ENCODE assay signal across 12 cellular contexts in the genomic region with DNA sequence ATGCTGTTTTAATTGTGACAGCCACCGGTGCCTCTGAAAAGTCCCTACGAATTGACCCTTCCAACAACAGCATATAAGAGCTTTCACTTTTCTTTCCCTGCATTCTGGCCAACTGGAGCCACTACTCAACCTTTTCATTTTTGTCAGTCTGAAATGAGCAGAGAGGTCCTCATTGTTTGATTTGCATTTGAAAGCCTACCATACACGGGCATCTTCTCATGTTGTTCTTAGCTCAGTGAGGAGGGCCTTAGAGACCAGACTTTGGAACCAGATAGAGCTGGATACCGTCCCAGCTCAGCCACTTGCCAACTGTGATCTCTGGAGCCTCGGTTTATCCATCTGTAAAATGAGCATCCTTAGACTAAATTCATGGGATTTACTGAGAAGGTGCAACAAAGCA. TPM values are rescaled to one million over a fixed set of nuclear protein-coding genes. Genes with fewer than 3 reads are reported as not detected.
DNase-seq lines count a peak whose midpoint lies in the region; ATAC-seq and TF ChIP-seq lines count a peak whose summit lies in the region.
"Had no signal": no experiment of that assay in that cellular context is flagged by ENCODE, and none has a peak within 500 bp of the region (broad histone marks: within the 10 kb centered on the region; RNA-seq: fewer than 3 reads in every experiment).

No MANE protein-coding gene starts in this region.

- H3K9me3 ChIP-seq in left ventricle myocardium inferior (replicated peaks) (no peaks in the 10 kb centered on the region), heart left ventricle (no peaks in the 10 kb centered on the region), PC-9 (ENCODE audit: insufficient read depth, low read depth) (no peaks in the 10 kb centered on the region), duodenal mucosa (ENCODE audit: control insufficient read depth in 1 of 2, low read length in 2 of 2) (no peaks in the 10 kb centered on the region), upper lobe of right lung (no peaks in the 10 kb centered on the region), tibial nerve (no peaks in the 10 kb centered on the region)

- H2AFZ ChIP-seq in PC-9, result no peak overlapping the region

- CTCF ChIA-PET in PC-9 (lab: Charles Lee), result no interaction called here

- H3K4me2 ChIP-seq in PC-9, result no peak overlapping the region

- no peaks in the 10 kb centered on the region for H3K79me2 ChIP-seq in PC-9 (ENCODE audit: low read depth)

- H3K9ac ChIP-seq in duodenal mucosa (ENCODE audit: low read depth in 1 of 2, low read length in 2 of 2), result no peak overlapping the region

- H3K4me3 ChIP-seq in left ventricle myocardium inferior, result no peak overlapping the region
- no peak overlapping the region for H3K4me3 ChIP-seq in heart left ventricle
- no peak overlapping the region for H3K4me3 ChIP-seq in PC-9
- no peak overlapping the region for H3K4me3 ChIP-seq in duodenal mucosa (ENCODE audit: low read depth in 1 of 2, low read length in 2 of 2)
- no peak overlapping the region for H3K4me3 ChIP-seq in upper lobe of right lung
- H3K4me3 ChIP-seq in tibial nerve, result no peak overlapping the region

- no peak for DNase-seq in left ventricle myocardium inferior
- DNase-seq in heart left ventricle, result no peak
- no peak for DNase-seq in PC-9
- DNase-seq in upper lobe of right lung, result no peak
- DNase-seq in GF-D8 (lab: John Stamatoyannopoulos, UW), result no peak
- no peak for DNase-seq in tibial nerve (ENCODE audit: low spot score in 2 of 2)
- no peak for DNase-seq in glomerular visceral epithelial cell (ENCODE audit: extremely low spot score)
- DNase-seq: endodermal cell had no signal

- H3K4me1 ChIP-seq in left ventricle myocardium inferior (peaks cover 10% of the 10 kb centered on the region), heart left ventricle (peaks cover 0 to 63% (median 8%) of the 10 kb centered on the region in 12 donors), PC-9 (replicated peaks; ENCODE audit: insufficient read depth) (peaks cover 29% of the 10 kb centered on the region), duodenal mucosa (ENCODE audit: control insufficient read depth in 1 of 2, insufficient read depth in 2 of 2, low read length in 2 of 2) (peaks cover 4 to 13% of the 10 kb centered on the region in 2 donors), upper lobe of right lung (peaks cover 16% of the 10 kb centered on the region), tibial nerve (peaks cover 0 to 12% (median 0%) of the 10 kb centered on the region in 4 donors)

- peaks cover 21% of the 10 kb centered on the region; the same call in 1 of the 2 replicates for H3F3A ChIP-seq in PC-9 (ENCODE audit: insufficient read depth, low read depth)

- POLR2A ChIA-PET in PC-9 (lab: Charles Lee; ENCODE audit: unreplicated experiment), result interaction anchor here (0.9 kb wide), 1 partner anchor 21 kb away, joined by 9 read pairs; no protein-coding TSS in a partner anchor

- H3K27me3 ChIP-seq in left ventricle myocardium inferior (ENCODE audit: low read depth) (no peaks in the 10 kb centered on the region), heart left ventricle (peaks cover 0 to 5% (median 0%) of the 10 kb centered on the region in 9 donors), PC-9 (ENCODE audit: insufficient read depth, low read depth) (no peaks in the 10 kb centered on the region), duodenal mucosa (ENCODE audit: control insufficient read depth in 1 of 2, insufficient read depth in 2 of 2, low read length in 2 of 2) (no peaks in the 10 kb centered on the region), upper lobe of right lung (no peaks in the 10 kb centered on the region), tibial nerve (no peaks in the 10 kb centered on the region)

- BruUV-seq in PC-9 (replicated peaks; lab: Mats Ljungman, UMichigan), result no TSS peak

- TF ChIP-seq CTCF in left ventricle myocardium inferior (IDR thresholded peaks at IDR 0.05; ENCODE audit: borderline replicate concordance) (no peak), heart left ventricle (IDR thresholded peaks at IDR 0.05) (no peak), PC-9 (conservative IDR thresholded peaks at IDR 0.05) (no peak), upper lobe of right lung (IDR thresholded peaks at IDR 0.05) (no peak), tibial nerve (IDR thresholded peaks at IDR 0.05) (no peak)

- no peak for TF ChIP-seq EP300 in tibial nerve (IDR thresholded peaks at IDR 0.05)

- WGBS in heart left ventricle, 4 donors, result 49 to 68% (median 58%) methylated on average over 5 of the region's 5 CpGs
- WGBS in tibial nerve, 2 donors, result 58 to 67% methylated on average over 4 to 5 of the region's 5 CpGs

- TF ChIP-seq POLR2A in heart left ventricle (IDR thresholded peaks at IDR 0.05) (no peak), tibial nerve (IDR thresholded peaks at IDR 0.05) (no peak)

- H3K27ac ChIP-seq in left ventricle myocardium inferior (replicated peaks), result peak overlapping the region; percentile 79
- H3K27ac ChIP-seq in heart left ventricle, result peak overlapping the region in 2 of 12 donors; percentile 79 to 92
- peak overlapping the region; percentile 99; the same call in 1 of the 2 replicates for H3K27ac ChIP-seq in PC-9
- H3K27ac ChIP-seq in duodenal mucosa (ENCODE audit: low read depth, low read length), result peak overlapping the region; percentile 14
- H3K27ac ChIP-seq in upper lobe of right lung, result peak overlapping the region; percentile 9
- H3K27ac ChIP-seq in tibial nerve, result peak overlapping the region in 1 of 4 donors; percentile 67

- ATAC-seq in heart left ventricle (no peak), upper lobe of right lung (no peak)
- ATAC-seq: Right ventricle myocardium inferior had no signal

- no peaks in the 10 kb centered on the region for H4K20me1 ChIP-seq in PC-9 (ENCODE audit: insufficient read depth)

- intact Hi-C loops in left ventricle myocardium inferior (cut with micrococcal nuclease) (no loop called here), heart left ventricle (cut with DNase I) (loop anchor here in 2 of 10 donors (5.0 to 10.0 kb wide), 2 partner anchors 689 to 1077 kb away; no protein-coding TSS in a partner anchor), PC-9 (cut with micrococcal nuclease; ENCODE audit: unreplicated experiment) (no loop called here), upper lobe of right lung (cut with DNase I) (loop anchor here (10.0 kb wide), 1 partner anchor 527 kb away; no protein-coding TSS in a partner anchor)

- no peaks in the 10 kb centered on the region for H3K36me3 ChIP-seq in left ventricle myocardium inferior
- no peaks in the 10 kb centered on the region for H3K36me3 ChIP-seq in heart left ventricle
- no peaks in the 10 kb centered on the region for H3K36me3 ChIP-seq in PC-9 (ENCODE audit: low read depth)
- H3K36me3 ChIP-seq in duodenal mucosa (ENCODE audit: control insufficient read depth in 1 of 2, insufficient read depth in 2 of 2, low read length in 2 of 2), result no peaks in the 10 kb centered on the region
- H3K36me3 ChIP-seq in upper lobe of right lung, result no peaks in the 10 kb centered on the region
- no peaks in the 10 kb centered on the region for H3K36me3 ChIP-seq in tibial nerve

- no peaks in the 10 kb centered on the region for H3K9me2 ChIP-seq in PC-9 (ENCODE audit: insufficient read depth)

RNA-seq across cellular contexts. Expression of a gene that starts 16.9 kb away (rescaled TPM):
- total RNA-seq in left ventricle myocardium inferior (955 TPM), heart left ventricle (1,000 to 10,000 TPM in 4 of 9 donors, 100 to 1,000 TPM in 5; 689 to 3,543 (median 935) TPM), PC-9 (2021) (2,589 and 3,588 TPM in 2 replicates), upper lobe of right lung (4,663 TPM), tibial nerve (1,000 to 10,000 TPM; 3,029 to 4,490 (median 3,421) TPM)
- polyA plus RNA-seq in heart left ventricle, result 1,000 to 10,000 TPM; 1,893 to 1,976 TPM

RNA-seq across cellular contexts. Expression of a gene that starts 51.6 kb away (rescaled TPM):
- total RNA-seq in left ventricle myocardium inferior, result 0.85 TPM
- 1 to 10 TPM in 3 of 9 donors, under 1 TPM in 6; 0.19 to 9.7 (median 0.58) TPM for total RNA-seq in heart left ventricle
- under 1 TPM; 0.04 to 0.35 TPM for polyA plus RNA-seq in heart left ventricle
- not detected in 2 replicates for total RNA-seq in PC-9 (2021)
- 17.8 TPM for total RNA-seq in upper lobe of right lung
- 1 to 10 TPM in 3 of 4 donors, under 1 TPM in 1; 0.63 to 1.8 (median 1.4) TPM for total RNA-seq in tibial nerve
- total RNA-seq: endodermal cell, glomerular endothelial cell, NCI-H460 had no signal
